Comparison of ENCODE assay signal across 1 cellular context in the genomic region with DNA sequence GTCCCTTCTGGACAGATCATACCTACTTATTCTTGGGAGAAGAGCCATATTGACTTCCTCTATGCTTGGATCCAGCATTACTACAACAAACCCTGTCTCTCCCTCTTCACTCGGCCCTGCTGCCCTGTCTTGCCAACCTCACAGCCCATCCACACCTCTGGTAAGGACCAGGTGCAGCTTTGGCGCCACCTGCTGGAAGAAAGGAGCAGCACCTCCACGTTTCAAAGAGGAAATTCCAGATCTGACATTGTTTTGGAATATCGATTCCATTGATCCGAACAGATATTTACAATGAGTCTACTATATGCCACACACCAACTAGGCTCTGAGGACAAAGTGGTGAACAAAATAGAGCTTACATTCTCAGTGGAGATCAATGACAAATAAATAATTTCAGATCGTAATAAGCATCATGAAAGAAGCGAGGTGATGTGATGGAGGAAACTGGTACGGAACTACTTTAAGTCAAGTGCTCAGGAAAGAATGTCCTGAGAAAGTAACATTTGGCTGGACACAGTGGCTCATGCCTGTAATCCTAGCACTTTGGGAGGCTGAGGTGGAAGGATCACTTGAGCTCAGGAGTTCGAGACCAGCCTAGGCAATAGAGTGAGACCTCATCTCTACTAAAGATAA.
TF ChIP-seq lines count a peak whose summit lies in the region.

No MANE protein-coding gene starts in this region.

TF ChIP-seq in HepG2, 621 proteins besides CTCF, POLR2A, EP300 and RAD21 (continued from another document):
- TF ChIP-seq, protein P1, sequence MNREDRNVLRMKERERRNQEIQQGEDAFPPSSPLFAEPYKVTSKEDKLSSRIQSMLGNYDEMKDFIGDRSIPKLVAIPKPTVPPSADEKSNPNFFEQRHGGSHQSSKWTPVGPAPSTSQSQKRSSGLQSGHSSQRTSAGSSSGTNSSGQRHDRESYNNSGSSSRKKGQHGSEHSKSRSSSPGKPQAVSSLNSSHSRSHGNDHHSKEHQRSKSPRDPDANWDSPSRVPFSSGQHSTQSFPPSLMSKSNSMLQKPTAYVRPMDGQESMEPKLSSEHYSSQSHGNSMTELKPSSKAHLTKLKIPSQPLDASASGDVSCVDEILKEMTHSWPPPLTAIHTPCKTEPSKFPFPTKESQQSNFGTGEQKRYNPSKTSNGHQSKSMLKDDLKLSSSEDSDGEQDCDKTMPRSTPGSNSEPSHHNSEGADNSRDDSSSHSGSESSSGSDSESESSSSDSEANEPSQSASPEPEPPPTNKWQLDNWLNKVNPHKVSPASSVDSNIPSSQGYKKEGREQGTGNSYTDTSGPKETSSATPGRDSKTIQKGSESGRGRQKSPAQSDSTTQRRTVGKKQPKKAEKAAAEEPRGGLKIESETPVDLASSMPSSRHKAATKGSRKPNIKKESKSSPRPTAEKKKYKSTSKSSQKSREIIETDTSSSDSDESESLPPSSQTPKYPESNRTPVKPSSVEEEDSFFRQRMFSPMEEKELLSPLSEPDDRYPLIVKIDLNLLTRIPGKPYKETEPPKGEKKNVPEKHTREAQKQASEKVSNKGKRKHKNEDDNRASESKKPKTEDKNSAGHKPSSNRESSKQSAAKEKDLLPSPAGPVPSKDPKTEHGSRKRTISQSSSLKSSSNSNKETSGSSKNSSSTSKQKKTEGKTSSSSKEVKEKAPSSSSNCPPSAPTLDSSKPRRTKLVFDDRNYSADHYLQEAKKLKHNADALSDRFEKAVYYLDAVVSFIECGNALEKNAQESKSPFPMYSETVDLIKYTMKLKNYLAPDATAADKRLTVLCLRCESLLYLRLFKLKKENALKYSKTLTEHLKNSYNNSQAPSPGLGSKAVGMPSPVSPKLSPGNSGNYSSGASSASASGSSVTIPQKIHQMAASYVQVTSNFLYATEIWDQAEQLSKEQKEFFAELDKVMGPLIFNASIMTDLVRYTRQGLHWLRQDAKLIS (CRISPR knock-in tag; IDR thresholded peaks at IDR 0.05), result no peak
- TF ChIP-seq ZBTB25 (CRISPR knock-in tag; IDR thresholded peaks at IDR 0.05) (no peak), LBX2 (CRISPR knock-in tag; IDR thresholded peaks at IDR 0.05; ENCODE audit: borderline replicate concordance) (no peak), DPF2 (CRISPR knock-in tag; IDR thresholded peaks at IDR 0.05; ENCODE audit: borderline replicate concordance, low read depth) (no peak)
